ENCODE assay signal across 19 cellular contexts in the genomic region with DNA sequence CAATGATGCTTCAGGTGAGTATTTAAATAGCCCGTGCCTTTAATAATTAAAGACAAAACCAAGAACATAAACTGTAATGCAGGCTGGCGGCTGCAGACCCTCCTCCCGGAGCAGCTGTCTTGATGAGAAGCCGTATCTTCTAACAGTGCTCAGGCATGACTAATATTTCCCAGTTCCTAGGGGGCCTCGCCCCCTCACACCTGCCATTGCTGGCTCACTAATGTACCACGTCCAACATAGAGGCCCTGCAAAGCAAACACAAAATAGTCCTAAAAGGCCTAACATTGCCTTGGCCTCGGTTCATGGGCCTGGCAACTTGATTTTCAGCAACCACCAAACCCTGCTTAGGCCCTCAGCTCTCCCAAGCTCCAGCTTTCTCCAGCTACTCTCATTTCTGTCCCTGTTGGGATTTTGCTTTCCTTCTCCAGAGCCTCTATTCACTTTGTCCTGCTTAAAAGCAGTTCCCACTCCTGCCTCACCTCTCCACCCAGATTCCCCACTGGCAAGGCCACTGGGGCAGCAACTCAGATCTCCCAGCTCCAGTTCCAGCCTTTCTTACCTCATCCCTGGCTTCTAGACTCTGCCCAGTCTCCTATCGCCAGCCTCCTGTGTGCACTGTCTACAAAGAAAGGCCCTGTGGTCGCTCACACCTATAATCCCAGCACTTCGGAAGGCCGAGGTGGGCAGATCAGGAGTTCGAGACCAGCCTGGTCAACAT. TPM values are rescaled to one million over a fixed set of nuclear protein-coding genes. Genes with fewer than 3 reads are reported as not detected.
DNase-seq lines count a peak whose midpoint lies in the region; ATAC-seq and TF ChIP-seq lines count a peak whose summit lies in the region.
"Had no signal": no experiment of that assay in that cellular context is flagged by ENCODE, and none has a peak within 500 bp of the region (broad histone marks: within the 10 kb centered on the region; RNA-seq: fewer than 3 reads in every experiment).

No MANE protein-coding gene starts in this region.

- TF ChIP-seq CTCF in Panc1 (IDR thresholded peaks at IDR 0.05): no peak
- no peak for TF ChIP-seq CTCF in heart right ventricle (IDR thresholded peaks at IDR 0.05)
- TF ChIP-seq CTCF in psoas muscle (IDR thresholded peaks at IDR 0.05): no peak
- TF ChIP-seq CTCF in left lung (IDR thresholded peaks at IDR 0.05): no peak

- no peaks in the 10 kb centered on the region for H3K36me3 ChIP-seq in BLaER1 treated with 17β-estradiol and CSF1 and Interleukin-3, amounts not matched to agents 10 nM and 100 nM
- H3K36me3 ChIP-seq in Panc1 (ENCODE audit: control insufficient read depth, insufficient read depth, low read length): no peaks in the 10 kb centered on the region
- no peaks in the 10 kb centered on the region for H3K36me3 ChIP-seq in heart right ventricle
- no peaks in the 10 kb centered on the region for H3K36me3 ChIP-seq in psoas muscle (ENCODE audit: insufficient read depth in 1 of 2, low read depth in 1 of 2)
- H3K36me3 ChIP-seq in left lung: no peaks in the 10 kb centered on the region
- H3K36me3 ChIP-seq: spleen had no signal

- H3K27ac Mint-ChIP-seq in T-cell: no peak overlapping the region
- H3K27ac Mint-ChIP-seq: activated CD4-positive, alpha-beta T cell treated with anti-CD3 and anti-CD28 coated beads, Interleukin-2, amount 10 ng/mL, durations not matched to agents 7 days and 5 days; activated T-cell treated with anti-CD3 and anti-CD28 coated beads, Interleukin-2, amount 50 U/mL, for 24 hours; stimulated activated naive CD8-positive, alpha-beta T cell treated with anti-CD3 and anti-CD28 coated beads, Interleukin-15, Interleukin-2, amounts not matched to agents 100 ng/mL and 50 ng/mL, for 24 hours had no signal

- in situ Hi-C loops in Panc1 (cut with HindIII; ENCODE audit: low pct_unique_long_range_greater_than_20kb, low sequenced_read_pairs): no loop called here

- ATAC-seq in Panc1 (no peak), heart right ventricle (peak in 4 of 8 donors; percentile 13 to 36 (median 18)), psoas muscle (peak in 3 of 4 donors; percentile 40 to 51 (median 44)), left lung (no peak), T-cell (replicated peaks in 1 of 4) (no peak), GM19023 (IDR thresholded peaks at IDR 0.05; ENCODE audit: unreplicated experiment) (no peak), HG03521 (IDR thresholded peaks at IDR 0.05; ENCODE audit: unreplicated experiment) (no peak)

- H4K20me1 ChIP-seq in BLaER1 treated with 17β-estradiol and CSF1 and Interleukin-3, amounts not matched to agents 10 nM and 100 nM: no peaks in the 10 kb centered on the region

- 64 to 66% methylated on average over 12 of the region's 12 CpGs for WGBS in heart right ventricle, 2 donors
- 52 to 61% (median 54%) methylated on average over 12 of the region's 12 CpGs for WGBS in psoas muscle, 3 donors

- H3K27ac ChIP-seq in BLaER1 treated with 17β-estradiol and CSF1 and Interleukin-3, amounts not matched to agents 10 nM and 100 nM: no peak overlapping the region
- peak overlapping the region; percentile 17; the same call in 1 of the 2 replicates for H3K27ac ChIP-seq in Panc1 (ENCODE audit: low read length)
- H3K27ac ChIP-seq in heart right ventricle: peak overlapping the region; percentile 61 to 92 (median 89)
- peak overlapping the region; percentile 52 for H3K27ac ChIP-seq in psoas muscle
- peak overlapping the region in 1 of 2 donors; percentile 45 for H3K27ac ChIP-seq in left lung
- H3K27ac ChIP-seq: spleen had no signal

- no peaks in the 10 kb centered on the region for H3K9me3 ChIP-seq in BLaER1 treated with 17β-estradiol and CSF1 and Interleukin-3, amounts not matched to agents 10 nM and 100 nM (replicated peaks in 1 of 11)
- no peaks in the 10 kb centered on the region for H3K9me3 ChIP-seq in Panc1 (ENCODE audit: control insufficient read depth, insufficient read depth, low read depth, low read length)
- no peaks in the 10 kb centered on the region for H3K9me3 ChIP-seq in heart right ventricle
- no peaks in the 10 kb centered on the region for H3K9me3 ChIP-seq in psoas muscle
- no peaks in the 10 kb centered on the region for H3K9me3 ChIP-seq in left lung
- H3K9me3 ChIP-seq: spleen had no signal

- no TSS peak for BruUV-seq in Panc1 (replicated peaks; lab: Mats Ljungman, UMichigan)

- H3K27me3 Mint-ChIP-seq in T-cell: peaks cover 2 to 10% of the 10 kb centered on the region in 2 donors

- POLR2A ChIA-PET in Panc1 (lab: Charles Lee): no interaction called here
- POLR2A ChIA-PET in T-cell (lab: Charles Lee): no interaction called here

- no peak for DNase-seq in Panc1 (ENCODE audit: low read depth, low spot score)
- DNase-seq in heart right ventricle: no peak
- DNase-seq in psoas muscle: no peak
- no peak for DNase-seq in left lung
- DNase-seq in T-cell: no peak
- DNase-seq: activated CD4-positive, alpha-beta T cell treated with anti-CD3 and anti-CD28 coated beads, Interleukin-2, amount 10 ng/mL, durations not matched to agents 7 days and 5 days; activated T-cell treated with anti-CD3 and anti-CD28 coated beads, Interleukin-2, amount 50 U/mL, for 24 hours; C1 segment of cervical spinal cord; immature natural killer cell; Kasumi-1; mesenchymal stem cell; NCI-H1436 treated with DMSO at 0.1 percent for 48 hours; NCI-H446 treated with DMSO at 0.1 percent for 48 hours; spleen; T-helper 9 cell had no signal

- intact Hi-C loops in Panc1 (cut with micrococcal nuclease; ENCODE audit: unreplicated experiment) (no loop called here), heart right ventricle (cut with DNase I) (loop anchor here in 1 of 10 donors (5.0 kb wide), 1 partner anchor 78 kb away; no protein-coding TSS in a partner anchor), psoas muscle (cut with DNase I) (no loop called here), left lung (cut with DNase I) (no loop called here)

- no peaks in the 10 kb centered on the region for H3K9me3 Mint-ChIP-seq in T-cell
- H3K9me3 Mint-ChIP-seq: activated CD4-positive, alpha-beta T cell treated with anti-CD3 and anti-CD28 coated beads, Interleukin-2, amount 10 ng/mL, durations not matched to agents 7 days and 5 days; activated T-cell treated with anti-CD3 and anti-CD28 coated beads, Interleukin-2, amount 50 U/mL, for 24 hours; immature natural killer cell; stimulated activated naive CD8-positive, alpha-beta T cell treated with anti-CD3 and anti-CD28 coated beads, Interleukin-15, Interleukin-2, amounts not matched to agents 100 ng/mL and 50 ng/mL, for 24 hours had no signal

- H3K27me3 ChIP-seq in BLaER1 treated with 17β-estradiol and CSF1 and Interleukin-3, amounts not matched to agents 10 nM and 100 nM: no peaks in the 10 kb centered on the region
- H3K27me3 ChIP-seq in Panc1 (ENCODE audit: control insufficient read depth, insufficient read depth, low read length) (no peaks in the 10 kb centered on the region), heart right ventricle (no peaks in the 10 kb centered on the region), psoas muscle (ENCODE audit: insufficient read depth in 3 of 3, low read length in 2 of 3) (peaks cover 0 to 2% (median 0%) of the 10 kb centered on the region in 3 donors), left lung (no peaks in the 10 kb centered on the region)
- H3K27me3 ChIP-seq: spleen had no signal

- H3K4me3 ChIP-seq in BLaER1 treated with 17β-estradiol and CSF1 and Interleukin-3, amounts not matched to agents 10 nM and 100 nM: no peak overlapping the region
- no peak overlapping the region for H3K4me3 ChIP-seq in Panc1 (ENCODE audit: low read depth in 2 of 2, low read length in 2 of 2)
- peak overlapping the region in 1 of 10 donors; percentile 3 for H3K4me3 ChIP-seq in heart right ventricle
- no peak overlapping the region for H3K4me3 ChIP-seq in psoas muscle
- H3K4me3 ChIP-seq in left lung: no peak overlapping the region
- H3K4me3 ChIP-seq: spleen had no signal

- no peak overlapping the region for H3K9ac ChIP-seq in BLaER1 treated with 17β-estradiol and CSF1 and Interleukin-3, amounts not matched to agents 10 nM and 100 nM

- no peaks in the 10 kb centered on the region for H3K36me3 Mint-ChIP-seq in T-cell
- H3K36me3 Mint-ChIP-seq: immature natural killer cell had no signal

- H3K4me1 ChIP-seq in BLaER1 treated with 17β-estradiol and CSF1 and Interleukin-3, amounts not matched to agents 10 nM and 100 nM: peaks cover 0 to 8% (median 0%) of the 10 kb centered on the region in 10 experiments; a peak in 5 of 20 replicates
- H3K4me1 ChIP-seq in Panc1 (ENCODE audit: control insufficient read depth, insufficient read depth, low read length): peaks cover 32% of the 10 kb centered on the region
- H3K4me1 ChIP-seq in heart right ventricle: peaks cover 24 to 100% (median 88%) of the 10 kb centered on the region in 9 donors
- peaks cover 58% of the 10 kb centered on the region for H3K4me1 ChIP-seq in psoas muscle
- H3K4me1 ChIP-seq in left lung: peaks cover 21 to 42% of the 10 kb centered on the region in 2 donors

- H3K4me1 Mint-ChIP-seq in T-cell: no peaks in the 10 kb centered on the region
- H3K4me1 Mint-ChIP-seq: activated CD4-positive, alpha-beta T cell treated with anti-CD3 and anti-CD28 coated beads, Interleukin-2, amount 10 ng/mL, durations not matched to agents 7 days and 5 days; immature natural killer cell had no signal

- CTCF ChIA-PET in Panc1 (lab: Charles Lee): no interaction called here
- CTCF ChIA-PET in T-cell (lab: Charles Lee): no interaction called here

- peak overlapping the region in 6 of 11 experiments; percentile 6 to 28 (median 14); a peak in 4 of 22 replicates for H3K4me2 ChIP-seq in BLaER1 treated with 17β-estradiol and CSF1 and Interleukin-3, amounts not matched to agents 10 nM and 100 nM

- no peak overlapping the region for H3K4me3 Mint-ChIP-seq in T-cell
- H3K4me3 Mint-ChIP-seq: activated CD4-positive, alpha-beta T cell treated with anti-CD3 and anti-CD28 coated beads, Interleukin-2, amount 10 ng/mL, durations not matched to agents 7 days and 5 days; activated T-cell treated with anti-CD3 and anti-CD28 coated beads, Interleukin-2, amount 50 U/mL, for 24 hours; immature natural killer cell; stimulated activated naive CD8-positive, alpha-beta T cell treated with anti-CD3 and anti-CD28 coated beads, Interleukin-15, Interleukin-2, amounts not matched to agents 100 ng/mL and 50 ng/mL, for 24 hours had no signal

RNA-seq across cellular contexts. Expression of a gene that starts 16.2 kb away (rescaled TPM):
- total RNA-seq in Panc1 (2021; ENCODE audit: unreplicated experiment): 29.4 TPM
- polyA plus RNA-seq in Panc1 (2012; ENCODE audit: insufficient read length): 18.4 TPM
- 1,000 to 10,000 TPM in 6 of 10 donors, 100 to 1,000 TPM in 4; 528 to 1,253 (median 1,130) TPM for total RNA-seq in heart right ventricle
- 100 to 1,000 TPM; 140 to 350 TPM for polyA plus RNA-seq in heart right ventricle
- total RNA-seq in psoas muscle: 100 to 1,000 TPM in 3 of 4 donors, 10 to 100 TPM in 1; 71.1 to 306 (median 160) TPM
- polyA plus RNA-seq in psoas muscle: 100 to 1,000 TPM in 2 of 3 donors, 10 to 100 TPM in 1; 17.3 to 270 (median 121) TPM
- total RNA-seq in left lung: 10 to 100 TPM; 44.0 to 52.7 TPM
- total RNA-seq in T-cell: 1 to 10 TPM in 4 of 5 donors, under 1 TPM in 1; 0.98 to 2.4 (median 1.8) TPM

Comparison
In these comparisons a context has a peak if more than half of its experiments do, and no peak if none do; other contexts are left out.
1. H3K27ac ChIP-seq: peak in Panc1 (single experiment), heart right ventricle (10 of 10) and psoas muscle (single experiment); none in BLaER1 treated with 17β-estradiol and CSF1 and Interleukin-3, amounts not matched to agents 10 nM and 100 nM (0 of 11).
2. ATAC-seq: peak in psoas muscle (3 of 4); none in Panc1 (single experiment), left lung (single experiment), T-cell (0 of 4), GM19023 (single experiment) and HG03521 (single experiment).